ENCODE assay signal across 10 cellular contexts in genomic region chr1:54490361-54491248, GRCh38. TPM values are rescaled to one million over a fixed set of nuclear protein-coding genes. Genes with fewer than 3 reads are reported as not detected.
DNase-seq lines count a peak whose midpoint lies in the region; ATAC-seq and TF ChIP-seq lines count a peak whose summit lies in the region.
"Had no signal": no experiment of that assay in that cellular context is flagged by ENCODE, and none has a peak within 500 bp of the region (broad histone marks: within the 10 kb centered on the region; RNA-seq: fewer than 3 reads in every experiment).

No MANE protein-coding gene starts in this region.

- no peaks in the 10 kb centered on the region for H3K9me3 Mint-ChIP-seq in activated naive CD8-positive, alpha-beta T cell treated with anti-CD3 and anti-CD28 coated beads for 36 hours
- no peaks in the 10 kb centered on the region for H3K9me3 Mint-ChIP-seq in activated naive CD8-positive, alpha-beta T cell treated with anti-CD3 and anti-CD28 coated beads, Interleukin-2, amount 50 U/mL, for 24 hours
- H3K9me3 Mint-ChIP-seq: activated naive CD4-positive, alpha-beta T cell treated with anti-CD3 and anti-CD28 coated beads, Interleukin-2, amount 50 U/mL, for 72 hours had no signal

- H3K4me1 Mint-ChIP-seq in activated naive CD8-positive, alpha-beta T cell treated with anti-CD3 and anti-CD28 coated beads for 36 hours, result peaks cover 28% of the 10 kb centered on the region
- H3K4me1 Mint-ChIP-seq in activated naive CD8-positive, alpha-beta T cell treated with anti-CD3 and anti-CD28 coated beads, Interleukin-2, amount 50 U/mL, for 24 hours, result peaks cover 33% of the 10 kb centered on the region

- TF ChIP-seq CTCF in OCI-LY7 (conservative IDR thresholded peaks at IDR 0.05; ENCODE audit: low read length) (no peak), tibial artery (IDR thresholded peaks at IDR 0.05) (no peak)

- H3K27ac ChIP-seq in OCI-LY7 (ENCODE audit: low read depth, low read length, poor library complexity, severe bottlenecking), result no peak overlapping the region
- peak overlapping the region; percentile 4 to 99 for H3K27ac ChIP-seq in tibial artery

- H4K20me1 ChIP-seq in OCI-LY7 (ENCODE audit: insufficient read depth, low read length), result no peaks in the 10 kb centered on the region

- no peak overlapping the region for H3K4me3 Mint-ChIP-seq in activated naive CD8-positive, alpha-beta T cell treated with anti-CD3 and anti-CD28 coated beads for 36 hours
- H3K4me3 Mint-ChIP-seq in activated naive CD8-positive, alpha-beta T cell treated with anti-CD3 and anti-CD28 coated beads, Interleukin-2, amount 50 U/mL, for 24 hours, result no peak overlapping the region

- no peak overlapping the region for H2AFZ ChIP-seq in OCI-LY7 (ENCODE audit: low read length)

- BruUV-seq in OCI-LY7 (replicated peaks; lab: Mats Ljungman, UMichigan), result no TSS peak

- peaks cover 31% of the 10 kb centered on the region for H3K4me1 ChIP-seq in OCI-LY7 (ENCODE audit: insufficient read depth, low read length, poor library complexity, severe bottlenecking)
- H3K4me1 ChIP-seq in tibial artery, result peaks cover 0 to 40% (median 26%) of the 10 kb centered on the region in 4 donors

- no peaks in the 10 kb centered on the region for H3K9me2 ChIP-seq in OCI-LY7 (ENCODE audit: insufficient read depth, low read length)

- no peak for ATAC-seq in activated naive CD8-positive, alpha-beta T cell treated with anti-CD3 and anti-CD28 coated beads, Interleukin-2, amount 50 U/mL, for 24 hours
- ATAC-seq in GM21737 (IDR thresholded peaks at IDR 0.05; ENCODE audit: unreplicated experiment), result no peak

- POLR2A ChIA-PET in OCI-LY7 (lab: Charles Lee), result interaction anchor here (0.6 kb wide), 2 partner anchors 66 to 669 kb away, joined by 3 read pairs; no protein-coding TSS in a partner anchor

- intact Hi-C loops in OCI-LY7 (cut with micrococcal nuclease; ENCODE audit: unreplicated experiment) (no loop called here), tibial artery (cut with DNase I; ENCODE audit: low total_unique reads) (no loop called here)

- H3K27me3 Mint-ChIP-seq in activated naive CD8-positive, alpha-beta T cell treated with anti-CD3 and anti-CD28 coated beads for 36 hours, result peaks cover 13% of the 10 kb centered on the region
- peaks cover 18% of the 10 kb centered on the region for H3K27me3 Mint-ChIP-seq in activated naive CD8-positive, alpha-beta T cell treated with anti-CD3 and anti-CD28 coated beads, Interleukin-2, amount 50 U/mL, for 24 hours

- H3K9me3 ChIP-seq in OCI-LY7 (ENCODE audit: low read length) (no peaks in the 10 kb centered on the region), tibial artery (no peaks in the 10 kb centered on the region)

- H3K36me3 Mint-ChIP-seq in activated naive CD8-positive, alpha-beta T cell treated with anti-CD3 and anti-CD28 coated beads for 36 hours, result no peaks in the 10 kb centered on the region
- no peaks in the 10 kb centered on the region for H3K36me3 Mint-ChIP-seq in activated naive CD8-positive, alpha-beta T cell treated with anti-CD3 and anti-CD28 coated beads, Interleukin-2, amount 50 U/mL, for 24 hours (ENCODE audit: low read depth)
- H3K36me3 Mint-ChIP-seq: activated naive CD4-positive, alpha-beta T cell treated with anti-CD3 and anti-CD28 coated beads, Interleukin-2, amount 50 U/mL, for 72 hours had no signal

- no peaks in the 10 kb centered on the region for H3K79me2 ChIP-seq in OCI-LY7 (ENCODE audit: insufficient read depth, low read depth, low read length)

- H3K4me3 ChIP-seq in OCI-LY7 (ENCODE audit: low read depth, low read length, poor library complexity, severe bottlenecking) (no peak overlapping the region), tibial artery (peak overlapping the region in 1 of 2 donors; percentile 17)

- H3K36me3 ChIP-seq in OCI-LY7 (ENCODE audit: insufficient read depth, low read length) (no peaks in the 10 kb centered on the region), tibial artery (no peaks in the 10 kb centered on the region)

- 0 out of 2 replicates have a peak overlapping the region, but pooled peaks have one; percentile 25 for H3K4me2 ChIP-seq in OCI-LY7 (ENCODE audit: low read length)

- no peak for DNase-seq in activated naive CD8-positive, alpha-beta T cell treated with anti-CD3 and anti-CD28 coated beads for 36 hours
- no peak for DNase-seq in activated naive CD8-positive, alpha-beta T cell treated with anti-CD3 and anti-CD28 coated beads, Interleukin-2, amount 50 U/mL, for 24 hours
- DNase-seq in OCI-LY7 (ENCODE audit: low spot score) (no peak), iPS-NIHi7 (ENCODE audit: extremely low spot score) (peak; percentile 85), tibial artery (no peak), HPDE6-E6E7 (ENCODE audit: extremely low spot score) (no peak)
- DNase-seq in central memory CD4-positive, alpha-beta T cell, result no peak
- DNase-seq: T-helper 9 cell had no signal

- H3K27ac Mint-ChIP-seq in activated naive CD8-positive, alpha-beta T cell treated with anti-CD3 and anti-CD28 coated beads for 36 hours, result peak overlapping the region; percentile 6
- no peak overlapping the region for H3K27ac Mint-ChIP-seq in activated naive CD8-positive, alpha-beta T cell treated with anti-CD3 and anti-CD28 coated beads, Interleukin-2, amount 50 U/mL, for 24 hours
- H3K27ac Mint-ChIP-seq: activated naive CD4-positive, alpha-beta T cell treated with anti-CD3 and anti-CD28 coated beads, Interleukin-2, amount 50 U/mL, for 72 hours had no signal

- H3K27me3 ChIP-seq in tibial artery, result no peaks in the 10 kb centered on the region

- CTCF ChIA-PET in OCI-LY7 (lab: Charles Lee; ENCODE audit: unreplicated experiment), result no interaction called here

RNA-seq across cellular contexts. Expression of gene ACOT11, which starts 57.4 kb away (rescaled TPM):
- 1 to 10 TPM; 1.0 to 1.3 TPM for total RNA-seq in activated naive CD8-positive, alpha-beta T cell treated with anti-CD3 and anti-CD28 coated beads for 36 hours
- not detected in 2 replicates for total RNA-seq in OCI-LY7 (2014; rRNA removed; shearing (Covaris generic))
- total RNA-seq in OCI-LY7 (2022), result 0.33 TPM in 1 of 2 replicates, not detected in the other
